1 cellular context compared by ENCODE assay signal in the genomic region with DNA sequence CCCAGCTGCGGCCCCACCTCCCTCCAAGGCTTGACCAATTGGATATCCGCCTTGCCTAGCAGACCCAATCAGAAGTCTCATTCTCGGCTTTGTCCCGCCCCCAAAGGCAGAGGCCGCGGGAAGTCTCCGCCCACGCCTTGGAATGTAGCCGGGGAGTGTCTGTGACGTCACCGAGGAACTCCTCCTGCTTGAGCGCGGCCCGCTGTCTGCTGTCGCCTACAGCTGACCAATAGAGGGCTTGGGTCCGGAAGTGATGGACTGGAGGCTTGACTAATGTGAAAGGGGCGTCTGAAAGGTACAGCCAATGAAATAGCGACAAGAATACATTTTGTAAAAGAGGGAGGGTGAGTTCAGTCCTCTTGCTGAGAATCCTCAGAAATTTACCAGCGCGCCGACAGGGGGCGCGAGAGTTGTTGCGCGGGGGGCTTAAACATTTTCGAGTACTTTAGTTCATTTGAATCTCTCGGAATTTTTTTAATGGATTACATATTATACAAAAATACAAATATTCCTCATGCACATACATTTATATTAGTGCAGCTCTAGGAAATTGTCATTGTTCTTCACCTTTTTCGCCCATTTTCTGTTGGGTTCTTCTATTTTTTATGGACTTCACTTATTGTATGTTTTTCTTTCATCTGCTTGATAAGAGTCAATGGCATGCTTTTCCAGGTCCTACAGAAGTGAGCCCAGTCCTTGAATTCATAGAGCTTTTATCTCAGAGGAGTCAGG.
A peak's percentile ranks its signal among the peaks of the same experiment; 100 is the strongest.
TF ChIP-seq lines count a peak whose summit lies in the region.

No MANE protein-coding gene starts in this region.

TF ChIP-seq in SK-N-SH, 30 proteins besides CTCF, POLR2A, EP300 and RAD21 (continued from another document):
- TF ChIP-seq EZH2phosphoT487 (IDR thresholded peaks at IDR 0.05; ENCODE audit: borderline replicate concordance, low read depth) (no peak), GABPA (IDR thresholded peaks at IDR 0.05; ENCODE audit: low read depth) (no peak; the same call in 1 of the 2 replicates), MXI1 (IDR thresholded peaks at IDR 0.05; ENCODE audit: low read depth, low read length) (no peak), RXRA (IDR thresholded peaks at IDR 0.05; ENCODE audit: borderline replicate concordance, low read depth) (no peak), FOSL2 (IDR thresholded peaks at IDR 0.05; ENCODE audit: borderline replicate concordance, low read depth) (no peak), SIN3A (IDR thresholded peaks at IDR 0.05; ENCODE audit: borderline replicate concordance, low read depth, low read length) (0 out of 2 replicates have a peak, but pooled peaks have one; percentile 33), TEAD4 (IDR thresholded peaks at IDR 0.05; ENCODE audit: borderline replicate concordance, insufficient read depth) (peak; percentile 74), RFX5 (IDR thresholded peaks at IDR 0.05; ENCODE audit: low read length) (peak; percentile 92), JUND (IDR thresholded peaks at IDR 0.05) (no peak), SMC3 (IDR thresholded peaks at IDR 0.05; ENCODE audit: low read depth, low read length) (peak; percentile 64), POLR2AphosphoS5 (IDR thresholded peaks at IDR 0.05; ENCODE audit: low read depth, low read length) (no peak), NRF1 (IDR thresholded peaks at IDR 0.05; ENCODE audit: low read depth, low read length) (no peak), ELF1 (IDR thresholded peaks at IDR 0.05) (no peak)
- TF ChIP-seq, protein P1, sequence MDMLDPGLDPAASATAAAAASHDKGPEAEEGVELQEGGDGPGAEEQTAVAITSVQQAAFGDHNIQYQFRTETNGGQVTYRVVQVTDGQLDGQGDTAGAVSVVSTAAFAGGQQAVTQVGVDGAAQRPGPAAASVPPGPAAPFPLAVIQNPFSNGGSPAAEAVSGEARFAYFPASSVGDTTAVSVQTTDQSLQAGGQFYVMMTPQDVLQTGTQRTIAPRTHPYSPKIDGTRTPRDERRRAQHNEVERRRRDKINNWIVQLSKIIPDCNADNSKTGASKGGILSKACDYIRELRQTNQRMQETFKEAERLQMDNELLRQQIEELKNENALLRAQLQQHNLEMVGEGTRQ (IDR thresholded peaks at IDR 0.05; ENCODE audit: borderline replicate concordance, low read depth, low read length) = no peak
- TF ChIP-seq, protein P2, sequence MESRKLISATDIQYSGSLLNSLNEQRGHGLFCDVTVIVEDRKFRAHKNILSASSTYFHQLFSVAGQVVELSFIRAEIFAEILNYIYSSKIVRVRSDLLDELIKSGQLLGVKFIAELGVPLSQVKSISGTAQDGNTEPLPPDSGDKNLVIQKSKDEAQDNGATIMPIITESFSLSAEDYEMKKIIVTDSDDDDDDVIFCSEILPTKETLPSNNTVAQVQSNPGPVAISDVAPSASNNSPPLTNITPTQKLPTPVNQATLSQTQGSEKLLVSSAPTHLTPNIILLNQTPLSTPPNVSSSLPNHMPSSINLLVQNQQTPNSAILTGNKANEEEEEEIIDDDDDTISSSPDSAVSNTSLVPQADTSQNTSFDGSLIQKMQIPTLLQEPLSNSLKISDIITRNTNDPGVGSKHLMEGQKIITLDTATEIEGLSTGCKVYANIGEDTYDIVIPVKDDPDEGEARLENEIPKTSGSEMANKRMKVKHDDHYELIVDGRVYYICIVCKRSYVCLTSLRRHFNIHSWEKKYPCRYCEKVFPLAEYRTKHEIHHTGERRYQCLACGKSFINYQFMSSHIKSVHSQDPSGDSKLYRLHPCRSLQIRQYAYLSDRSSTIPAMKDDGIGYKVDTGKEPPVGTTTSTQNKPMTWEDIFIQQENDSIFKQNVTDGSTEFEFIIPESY (IDR thresholded peaks at IDR 0.05; ENCODE audit: borderline replicate concordance, low read depth) = no peak
- TF ChIP-seq, protein P3, sequence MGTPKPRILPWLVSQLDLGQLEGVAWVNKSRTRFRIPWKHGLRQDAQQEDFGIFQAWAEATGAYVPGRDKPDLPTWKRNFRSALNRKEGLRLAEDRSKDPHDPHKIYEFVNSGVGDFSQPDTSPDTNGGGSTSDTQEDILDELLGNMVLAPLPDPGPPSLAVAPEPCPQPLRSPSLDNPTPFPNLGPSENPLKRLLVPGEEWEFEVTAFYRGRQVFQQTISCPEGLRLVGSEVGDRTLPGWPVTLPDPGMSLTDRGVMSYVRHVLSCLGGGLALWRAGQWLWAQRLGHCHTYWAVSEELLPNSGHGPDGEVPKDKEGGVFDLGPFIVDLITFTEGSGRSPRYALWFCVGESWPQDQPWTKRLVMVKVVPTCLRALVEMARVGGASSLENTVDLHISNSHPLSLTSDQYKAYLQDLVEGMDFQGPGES (IDR thresholded peaks at IDR 0.05; ENCODE audit: low read depth, low read length) = peak; percentile 90
- TF ChIP-seq, protein P4, sequence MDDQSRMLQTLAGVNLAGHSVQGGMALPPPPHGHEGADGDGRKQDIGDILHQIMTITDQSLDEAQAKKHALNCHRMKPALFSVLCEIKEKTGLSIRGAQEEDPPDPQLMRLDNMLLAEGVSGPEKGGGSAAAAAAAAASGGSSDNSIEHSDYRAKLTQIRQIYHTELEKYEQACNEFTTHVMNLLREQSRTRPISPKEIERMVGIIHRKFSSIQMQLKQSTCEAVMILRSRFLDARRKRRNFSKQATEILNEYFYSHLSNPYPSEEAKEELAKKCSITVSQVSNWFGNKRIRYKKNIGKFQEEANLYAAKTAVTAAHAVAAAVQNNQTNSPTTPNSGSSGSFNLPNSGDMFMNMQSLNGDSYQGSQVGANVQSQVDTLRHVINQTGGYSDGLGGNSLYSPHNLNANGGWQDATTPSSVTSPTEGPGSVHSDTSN (IDR thresholded peaks at IDR 0.05) = peak; percentile 100
TF ChIP-seq in SK-N-SH: peak in this region for 9.
